9 cellular contexts compared by ENCODE assay signal in the genomic region with DNA sequence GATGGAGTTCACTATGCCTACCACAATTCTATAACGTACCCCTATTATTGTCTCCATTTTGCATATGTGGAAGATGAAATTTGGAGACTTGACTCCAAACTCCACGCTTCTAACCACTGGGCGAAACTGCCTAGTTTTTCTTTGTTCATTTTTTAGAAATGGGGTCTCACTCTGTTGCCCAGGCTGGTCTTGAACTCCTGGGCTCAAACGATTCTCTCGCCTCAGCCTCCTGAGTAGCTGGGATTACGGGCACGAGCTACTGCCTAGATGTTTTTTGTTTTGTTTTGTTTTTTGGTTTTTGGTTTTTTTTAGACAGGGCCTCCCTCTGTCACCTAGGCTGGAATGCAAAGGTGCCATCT. TPM values are rescaled to one million over a fixed set of nuclear protein-coding genes. Genes with fewer than 3 reads are reported as not detected.
A peak's percentile ranks its signal among the peaks of the same experiment; 100 is the strongest.
DNase-seq lines count a peak whose midpoint lies in the region; ATAC-seq, FAIRE-seq and TF ChIP-seq lines count a peak whose summit lies in the region.
"Had no signal": no experiment of that assay in that cellular context is flagged by ENCODE, and none has a peak within 500 bp of the region (broad histone marks: within the 10 kb centered on the region; RNA-seq: fewer than 3 reads in every experiment).

No MANE protein-coding gene starts in this region.

- peaks cover 44% of the 10 kb centered on the region for H3K79me2 ChIP-seq in HCT116 (ENCODE audit: insufficient read depth, low read length)

- H3K9me2 ChIP-seq in HCT116 (ENCODE audit: insufficient read depth) = no peaks in the 10 kb centered on the region

- ATAC-seq in HCT116 = peak; percentile 46
- no peak for ATAC-seq in activated naive CD8-positive, alpha-beta T cell treated with anti-CD3 and anti-CD28 coated beads, Interleukin-2, amount 50 U/mL, for 24 hours
- no peak for ATAC-seq in GM18870 (IDR thresholded peaks at IDR 0.05; ENCODE audit: unreplicated experiment)

- DNase-seq in AG04449 (ENCODE audit: low read depth, low spot score) (no peak), HCT116 (ENCODE audit: low read depth, low spot score) (no peak), NCI-H2227 (lab: John Stamatoyannopoulos, UW; ENCODE audit: unreplicated experiment) (no peak), 8988T (no peak), H54 (ENCODE audit: insufficient read length, low spot score) (no peak)
- no peak for DNase-seq in activated naive CD8-positive, alpha-beta T cell treated with anti-CD3 and anti-CD28 coated beads, Interleukin-2, amount 50 U/mL, for 24 hours

- H3K36me3 ChIP-seq in HCT116 (ENCODE audit: control insufficient read depth in 1 of 2, insufficient read depth in 2 of 2, low read length in 2 of 2) (peaks cover 25 to 40% of the 10 kb centered on the region in 2 experiments), mucosa of stomach (ENCODE audit: control insufficient read depth, insufficient read depth, low read length) (peaks cover 12% of the 10 kb centered on the region)

- peak overlapping the region; percentile 98 for H3K4me3 Mint-ChIP-seq in activated naive CD8-positive, alpha-beta T cell treated with anti-CD3 and anti-CD28 coated beads, Interleukin-2, amount 50 U/mL, for 24 hours

- TF ChIP-seq CTCF in AG04449 (IDR thresholded peaks at IDR 0.05; ENCODE audit: insufficient read depth, low read length, missing control alignments) = no peak
- TF ChIP-seq CTCF in HCT116 (IDR thresholded peaks at IDR 0.05 in 2 of 3, conservative IDR thresholded peaks at IDR 0.05 in 1 of 3; ENCODE audit: borderline replicate concordance in 1 of 3, insufficient read depth in 1 of 3, low read depth in 2 of 3, low read length in 2 of 3) = no peak

- H3K27me3 Mint-ChIP-seq in activated naive CD8-positive, alpha-beta T cell treated with anti-CD3 and anti-CD28 coated beads, Interleukin-2, amount 50 U/mL, for 24 hours = no peaks in the 10 kb centered on the region

- H3K4me2 ChIP-seq in HCT116 (ENCODE audit: low read length) = peak overlapping the region; percentile 95

- H3K9me3 ChIP-seq in HCT116 (ENCODE audit: control insufficient read depth in 1 of 2, insufficient read depth in 1 of 2, low read depth in 1 of 2, low read length in 2 of 2) (no peaks in the 10 kb centered on the region), mucosa of stomach (ENCODE audit: control insufficient read depth, low read length) (no peaks in the 10 kb centered on the region)

- peaks cover 64% of the 10 kb centered on the region for H3K4me1 Mint-ChIP-seq in activated naive CD8-positive, alpha-beta T cell treated with anti-CD3 and anti-CD28 coated beads, Interleukin-2, amount 50 U/mL, for 24 hours

- POLR2A ChIA-PET in AG04449 (lab: Yijun Ruan, JAX) (interaction anchor here (0.7 to 2.1 kb wide), 3 partner anchors 9 to 12 kb away, joined by 3 to 7 read pairs (median 5); no protein-coding TSS in a partner anchor), HCT116 (lab: Charles Lee) (interaction anchor here (0.8 to 1.9 kb wide), 10 partner anchors 8 to 136 kb away, joined by 3 to 13 read pairs (median 5); partner anchors contain the start of gene TMEM40)

- no peak for TF ChIP-seq RAD21 in HCT116 (IDR thresholded peaks at IDR 0.05; ENCODE audit: low read depth)

- peaks cover 4% of the 10 kb centered on the region for H3K9me3 Mint-ChIP-seq in activated naive CD8-positive, alpha-beta T cell treated with anti-CD3 and anti-CD28 coated beads, Interleukin-2, amount 50 U/mL, for 24 hours

- CTCF ChIA-PET in AG04449 (lab: Yijun Ruan, JAX) = interaction anchor here (0.7 to 4.6 kb wide), 39 partner anchors 11 to 283 kb away, joined by 3 to 85 read pairs (median 5); partner anchors contain the start of genes CAND2 and RAF1
- CTCF ChIA-PET in HCT116 (lab: Charles Lee) = interaction anchor here (0.8 to 2.0 kb wide), 10 partner anchors 8 to 250 kb away, joined by 3 to 12 read pairs (median 4); no protein-coding TSS in a partner anchor

- H3K9ac ChIP-seq in HCT116 (ENCODE audit: low read length) = peak overlapping the region; percentile 100
- peak overlapping the region; percentile 91 for H3K9ac ChIP-seq in mucosa of stomach (ENCODE audit: low read length)

- H3K27me3 ChIP-seq in HCT116 (ENCODE audit: insufficient read depth, low read length) = no peaks in the 10 kb centered on the region
- H3K27me3 ChIP-seq in mucosa of stomach (ENCODE audit: control insufficient read depth, insufficient read depth, low read length) = no peaks in the 10 kb centered on the region

- no peak overlapping the region for H2AFZ ChIP-seq in HCT116 (ENCODE audit: low read depth, low read length, poor library complexity, severe bottlenecking)

- no peak for TF ChIP-seq POLR2A in HCT116 (IDR thresholded peaks at IDR 0.05; ENCODE audit: borderline replicate concordance, extremely low read depth, insufficient read depth, insufficient read length)
- TF ChIP-seq POLR2A in H54 (IDR thresholded peaks at IDR 0.05; ENCODE audit: low read depth, low read length) = no peak

- H3K27ac Mint-ChIP-seq in activated naive CD8-positive, alpha-beta T cell treated with anti-CD3 and anti-CD28 coated beads, Interleukin-2, amount 50 U/mL, for 24 hours = peak overlapping the region; percentile 99

- H4K20me1 ChIP-seq in HCT116 (ENCODE audit: insufficient read depth) = peaks cover 30% of the 10 kb centered on the region; the same call in 1 of the 2 replicates

- intact Hi-C loops in HCT116 (cut with micrococcal nuclease) = no loop called here

- peaks cover 47% of the 10 kb centered on the region for H3K36me3 Mint-ChIP-seq in activated naive CD8-positive, alpha-beta T cell treated with anti-CD3 and anti-CD28 coated beads, Interleukin-2, amount 50 U/mL, for 24 hours (ENCODE audit: low read depth)

- FAIRE-seq in H54 (lab: Jason Lieb, UNC) = no peak
- FAIRE-seq: colon had no signal

- H3K27ac ChIP-seq in HCT116 (ENCODE audit: low read depth, low read length) = peak overlapping the region; percentile 93; the same call in 1 of the 2 replicates

- RAD21 ChIA-PET in HCT116 (lab: Charles Lee; ENCODE audit: low non-redundant PET in 1 of 2, low total read pairs in 2 of 2, uncharacterized antibody in 2 of 2, unreplicated experiment in 2 of 2) = no interaction called here

- H3K4me1 ChIP-seq in HCT116 (ENCODE audit: control insufficient read depth in 1 of 2, insufficient read depth in 2 of 2, low read length in 2 of 2) = peaks cover 0 to 18% of the 10 kb centered on the region in 2 experiments; a peak in 2 of 4 replicates
- peaks cover 6% of the 10 kb centered on the region for H3K4me1 ChIP-seq in mucosa of stomach (ENCODE audit: control insufficient read depth, insufficient read depth, low read length)

- BruUV-seq in HCT116 (replicated peaks; lab: Mats Ljungman, UMichigan) = TSS peak; percentile 52

- H3K4me3 ChIP-seq in AG04449 (ENCODE audit: low read depth, low read length) = 0 out of 2 replicates have a peak overlapping the region, but pooled peaks have one; percentile 21
- H3K4me3 ChIP-seq in HCT116 (replicated peaks in 1 of 2; ENCODE audit: low read depth in 1 of 2, low read length in 2 of 2) = peak overlapping the region; percentile 29 to 100
- H3K4me3 ChIP-seq in mucosa of stomach (ENCODE audit: low read length) = peak overlapping the region; percentile 99

TF ChIP-seq in HCT116, 20 proteins besides CTCF, POLR2A, EP300 and RAD21:
- no peak for TF ChIP-seq POLR2AphosphoS5 (IDR thresholded peaks at IDR 0.05; ENCODE audit: low read depth, low read length)
- TF ChIP-seq YY1 (IDR thresholded peaks at IDR 0.05; ENCODE audit: extremely low read depth, insufficient replicate concordance, low read depth, low read length) = no peak
- no peak for TF ChIP-seq REST (IDR thresholded peaks at IDR 0.05; ENCODE audit: low read depth)
- TF ChIP-seq ZBTB33 (IDR thresholded peaks at IDR 0.05; ENCODE audit: extremely low read depth, insufficient replicate concordance, low read length) = no peak

RNA-seq across cellular contexts. Expression of gene RPL32, which starts 0.6 kb away (rescaled TPM):
- total RNA-seq in HCT116 (2021; ENCODE audit: unreplicated experiment) = 1,853 TPM
- 3,831 and 4,369 TPM in 2 replicates for polyA plus RNA-seq in HCT116 (2012)

RNA-seq across cellular contexts. Expression of gene CAND2, which starts 45.5 kb away (rescaled TPM):
- not detected for total RNA-seq in HCT116 (2021; ENCODE audit: unreplicated experiment)
- polyA plus RNA-seq in HCT116 (2012) = 0.06 and 0.16 TPM in 2 replicates

Comparison
In these comparisons a context has a peak if more than half of its experiments do, and no peak if none do; other contexts are left out.
1. H3K4me3 ChIP-seq: peak in every context shown above with its lines; median percentile 99 in mucosa of stomach; 64 in HCT116; 21 in AG04449.